10 cellular contexts compared by ENCODE assay signal in genomic region chr2:31256611-31257382, GRCh38. TPM values are rescaled to one million over a fixed set of nuclear protein-coding genes. Genes with fewer than 3 reads are reported as not detected.
DNase-seq lines count a peak whose midpoint lies in the region; ATAC-seq and TF ChIP-seq lines count a peak whose summit lies in the region.
"Had no signal": no experiment of that assay in that cellular context is flagged by ENCODE, and none has a peak within 500 bp of the region (broad histone marks: within the 10 kb centered on the region; RNA-seq: fewer than 3 reads in every experiment).

No MANE protein-coding gene starts in this region.

- H3K27ac Mint-ChIP-seq in immature natural killer cell, result no peak overlapping the region

- H3K9me3 Mint-ChIP-seq in immature natural killer cell, result no peaks in the 10 kb centered on the region

- ATAC-seq in GM19438 (IDR thresholded peaks at IDR 0.05; ENCODE audit: low read depth, unreplicated experiment) (peak; percentile 7), HG02970 (IDR thresholded peaks at IDR 0.05; ENCODE audit: low FRiP score, unreplicated experiment) (peak; percentile 19)

- peak overlapping the region; percentile 53 for H3K27ac ChIP-seq in OCI-LY1 (ENCODE audit: low read depth, low read length, poor library complexity, severe bottlenecking)
- H3K27ac ChIP-seq: sigmoid colon had no signal

- H3K9me2 ChIP-seq in OCI-LY1 (ENCODE audit: low read depth, low read length), result no peaks in the 10 kb centered on the region

- H3K4me2 ChIP-seq in OCI-LY1 (ENCODE audit: low read length), result peak overlapping the region; percentile 8; the same call in 1 of the 2 replicates

- no peak for TF ChIP-seq CTCF in OCI-LY1 (IDR thresholded peaks at IDR 0.05; ENCODE audit: low read length)

- no peak overlapping the region for H2AFZ ChIP-seq in OCI-LY1 (ENCODE audit: low read length)

- peaks cover 0 to 2% of the 10 kb centered on the region in 2 donors for H3K4me1 Mint-ChIP-seq in immature natural killer cell

- no peaks in the 10 kb centered on the region for H3K79me2 ChIP-seq in OCI-LY1 (ENCODE audit: insufficient read depth, low read length)

- no peaks in the 10 kb centered on the region for H3K9me3 ChIP-seq in OCI-LY1 (ENCODE audit: low read length)
- H3K9me3 ChIP-seq: sigmoid colon had no signal

- peaks cover 23% of the 10 kb centered on the region for H3K4me1 ChIP-seq in OCI-LY1 (ENCODE audit: insufficient read depth, low read length, severe bottlenecking)
- H3K4me1 ChIP-seq: sigmoid colon had no signal

- H4K20me1 ChIP-seq in OCI-LY1 (ENCODE audit: insufficient read depth, low read length), result no peaks in the 10 kb centered on the region

- H3K36me3 Mint-ChIP-seq in immature natural killer cell, result peaks cover 3 to 7% (median 5%) of the 10 kb centered on the region in 3 donors

- H3K4me3 Mint-ChIP-seq in immature natural killer cell, result no peak overlapping the region

- DNase-seq in renal cortical epithelial cell (ENCODE audit: low read depth) (peak; percentile 22), immature natural killer cell (no peak), HCEC 1CT (no peak), NCI-H774 (lab: John Stamatoyannopoulos, UW) (no peak)
- DNase-seq: NCI-H446, sigmoid colon had no signal

- no peaks in the 10 kb centered on the region for H3F3A ChIP-seq in OCI-LY1 (ENCODE audit: insufficient read depth, low read length)

- no peak overlapping the region for H3K9ac ChIP-seq in OCI-LY1 (ENCODE audit: low read length)

- no peaks in the 10 kb centered on the region for H3K36me3 ChIP-seq in OCI-LY1 (ENCODE audit: insufficient read depth, low read length)
- H3K36me3 ChIP-seq: sigmoid colon had no signal

- H3K27me3 Mint-ChIP-seq in immature natural killer cell (ENCODE audit: low read depth in 3 of 3), result peaks cover 0 to 3% (median 1%) of the 10 kb centered on the region in 3 donors

- H3K27me3 ChIP-seq in OCI-LY1 (ENCODE audit: insufficient read depth, low read length), result no peaks in the 10 kb centered on the region
- H3K27me3 ChIP-seq: sigmoid colon had no signal

- H3K4me3 ChIP-seq in OCI-LY1 (ENCODE audit: low read depth, low read length, poor library complexity, severe bottlenecking), result no peak overlapping the region
- H3K4me3 ChIP-seq: lung, sigmoid colon had no signal

RNA-seq across cellular contexts. Expression of gene EHD3, which starts 22.8 kb away (rescaled TPM):
- 5.4 and 9.5 TPM in 2 replicates for total RNA-seq in renal cortical epithelial cell
- 1 to 10 TPM; 3.6 to 4.9 (median 3.7) TPM for polyA plus RNA-seq in immature natural killer cell

RNA-seq across cellular contexts. Expression of gene CAPN14, which starts 39.5 kb away (rescaled TPM):
- total RNA-seq in renal cortical epithelial cell, result 0.20 and 1.6 TPM in 2 replicates
- not detected for polyA plus RNA-seq in immature natural killer cell
